ENCODE assay signal across 21 cellular contexts in the genomic region with DNA sequence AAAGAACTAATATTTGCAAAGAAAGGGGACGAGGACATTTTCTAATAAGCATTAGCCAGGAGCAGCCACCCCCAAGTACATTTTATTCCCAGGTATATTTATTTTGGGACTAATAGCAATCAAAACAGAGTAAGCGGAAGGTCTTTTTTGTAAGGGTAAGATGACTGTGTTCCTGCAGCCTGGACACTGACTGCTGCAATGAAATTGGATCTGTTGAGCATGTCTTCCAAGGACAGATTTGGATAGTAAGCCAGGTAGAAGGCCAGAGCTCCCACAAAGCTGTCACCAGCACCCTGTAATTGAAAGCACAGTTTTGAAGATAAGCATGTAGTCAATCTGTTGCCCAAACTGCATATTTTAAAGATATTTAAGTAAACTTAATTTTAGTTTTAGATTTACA.
"Had no signal": no experiment of that assay in that cellular context is flagged by ENCODE, and none has a peak within 500 bp of the region (broad histone marks: within the 10 kb centered on the region; RNA-seq: fewer than 3 reads in every experiment).

No MANE protein-coding gene starts in this region.

- DNase-seq: activated CD4-positive, alpha-beta T cell treated with anti-CD3 and anti-CD28 coated beads, Interleukin-2, amount 10 ng/mL, durations not matched to agents 24 days and 14 days; activated CD8-positive, alpha-beta T cell treated with anti-CD3 and anti-CD28 coated beads for 36 hours; activated gamma-delta T cell; activated T-cell treated with anti-CD3 and anti-CD28 coated beads, Interleukin-2, amount 50 U/mL, for 48 hours; effector CD4-positive, alpha-beta T cell; hypothalamus; islet precursor cell; left lung; occipital lobe; small intestine; stimulated activated CD4-positive, alpha-beta T cell treated with anti-CD3 and anti-CD28 coated beads, Interleukin-15, amount 100 ng/mL, for 24 hours; stimulated activated CD4-positive, alpha-beta T cell treated with anti-CD3 and anti-CD28 coated beads, Interleukin-2, amount 100 ng/mL, for 48 hours; stomach; T-helper 1 cell; T-helper 9 cell; testis had no signal

- H3K9me3 ChIP-seq: breast epithelium, left lung, right atrium auricular region, stomach, testis had no signal

- H3K4me3 Mint-ChIP-seq: activated CD4-positive, alpha-beta T cell treated with anti-CD3 and anti-CD28 coated beads, Interleukin-2, amount 10 ng/mL, durations not matched to agents 24 days and 14 days; activated CD8-positive, alpha-beta T cell treated with anti-CD3 and anti-CD28 coated beads for 36 hours; activated naive CD4-positive, alpha-beta T cell treated with anti-CD3 and anti-CD28 coated beads, Interleukin-2, amount 50 U/mL, for 24 hours; memory B cell; type B pancreatic cell had no signal

- H3K36me3 ChIP-seq: breast epithelium, right atrium auricular region had no signal

- H3K27ac Mint-ChIP-seq: activated CD4-positive, alpha-beta T cell treated with anti-CD3 and anti-CD28 coated beads, Interleukin-2, amount 10 ng/mL, durations not matched to agents 24 days and 14 days; activated CD8-positive, alpha-beta T cell treated with anti-CD3 and anti-CD28 coated beads for 36 hours; activated naive CD4-positive, alpha-beta T cell treated with anti-CD3 and anti-CD28 coated beads, Interleukin-2, amount 50 U/mL, for 24 hours; memory B cell; type B pancreatic cell had no signal

- H3K27ac ChIP-seq: breast epithelium had no signal

- H3K9me3 Mint-ChIP-seq: activated CD4-positive, alpha-beta T cell treated with anti-CD3 and anti-CD28 coated beads, Interleukin-2, amount 10 ng/mL, durations not matched to agents 24 days and 14 days; activated CD8-positive, alpha-beta T cell treated with anti-CD3 and anti-CD28 coated beads for 36 hours; activated naive CD4-positive, alpha-beta T cell treated with anti-CD3 and anti-CD28 coated beads, Interleukin-2, amount 50 U/mL, for 24 hours; memory B cell; type B pancreatic cell had no signal

- H3K4me1 ChIP-seq: breast epithelium, testis had no signal

- H3K4me3 ChIP-seq: breast epithelium, left lung, right atrium auricular region, stomach, testis had no signal

- H3K27me3 Mint-ChIP-seq: activated CD4-positive, alpha-beta T cell treated with anti-CD3 and anti-CD28 coated beads, Interleukin-2, amount 10 ng/mL, durations not matched to agents 24 days and 14 days; activated CD8-positive, alpha-beta T cell treated with anti-CD3 and anti-CD28 coated beads for 36 hours; activated naive CD4-positive, alpha-beta T cell treated with anti-CD3 and anti-CD28 coated beads, Interleukin-2, amount 50 U/mL, for 24 hours; memory B cell; type B pancreatic cell had no signal

- H3K27me3 ChIP-seq: breast epithelium, left lung, right atrium auricular region, stomach, testis had no signal
